8 cellular contexts compared by ENCODE assay signal in the genomic region with DNA sequence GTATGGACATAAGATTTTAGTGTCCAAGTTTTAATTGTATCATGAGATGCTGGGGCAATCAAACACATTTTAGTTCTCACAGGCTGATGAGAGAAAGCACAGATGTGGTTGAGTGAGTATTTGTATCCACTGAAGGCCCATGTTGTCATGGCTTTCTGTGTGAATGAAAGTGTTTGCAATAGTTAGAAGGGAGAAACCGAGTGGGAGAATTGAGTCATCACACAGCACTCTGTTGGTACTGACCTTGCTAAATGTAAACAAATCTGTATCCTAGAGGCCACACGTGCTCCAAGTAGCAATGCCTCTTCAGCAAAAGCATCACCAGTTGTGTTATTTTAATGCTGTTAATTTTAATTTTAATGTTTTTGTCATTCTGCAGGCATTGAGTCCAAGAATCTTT.
A peak's percentile ranks its signal among the peaks of the same experiment; 100 is the strongest.
DNase-seq lines count a peak whose midpoint lies in the region; ATAC-seq, FAIRE-seq and TF ChIP-seq lines count a peak whose summit lies in the region.

No MANE protein-coding gene starts in this region.

- no peaks in the 10 kb centered on the region for H3K79me1 ChIP-seq in IMR-90 (ENCODE audit: low read depth in 1 of 2, low read length in 2 of 2)

- no peaks in the 10 kb centered on the region for H4K20me1 ChIP-seq in IMR-90 (ENCODE audit: insufficient read depth, low read length)

- no peak overlapping the region for H2BK20ac ChIP-seq in IMR-90 (ENCODE audit: low read depth, low read length)

- no peak overlapping the region for H3K56ac ChIP-seq in IMR-90 (ENCODE audit: extremely low read depth, insufficient read depth, low read length)

- no peak for TF ChIP-seq CTCF in IMR-90 (conservative IDR thresholded peaks at IDR 0.05; ENCODE audit: low read depth, low read length)
- TF ChIP-seq CTCF in tibial artery (IDR thresholded peaks at IDR 0.05): no peak

- TF ChIP-seq RAD21 in IMR-90 (IDR thresholded peaks at IDR 0.05; ENCODE audit: low read length): no peak

- CTCF ChIA-PET in IMR-90 (lab: Yijun Ruan, JAX): no interaction called here

- no peak overlapping the region for H3K4ac ChIP-seq in IMR-90 (ENCODE audit: low read depth, low read length)

- H4K91ac ChIP-seq in IMR-90 (ENCODE audit: insufficient read depth, low read depth, low read length): no peak overlapping the region

- H3K4me1 ChIP-seq in IMR-90 (ENCODE audit: control insufficient read depth, insufficient read depth, low read length) (no peaks in the 10 kb centered on the region), tibial artery (no peaks in the 10 kb centered on the region)

- H3K36me3 ChIP-seq in IMR-90 (ENCODE audit: control insufficient read depth, insufficient read depth, low read length) (no peaks in the 10 kb centered on the region), tibial artery (no peaks in the 10 kb centered on the region)

- no peak overlapping the region for H3K9ac ChIP-seq in IMR-90 (ENCODE audit: low read depth, low read length)

- H2BK15ac ChIP-seq in IMR-90 (ENCODE audit: low read depth, low read length): no peak overlapping the region

- H2AFZ ChIP-seq in IMR-90 (replicated peaks; ENCODE audit: low read length, poor library complexity): no peak overlapping the region

- DNase-seq in GM18507 (ENCODE audit: extremely low spot score, insufficient read length, low read depth) (peak; percentile 51), IMR-90 (peak; percentile 28), mucosa of gallbladder (ENCODE audit: low spot score) (no peak), NCI-H446 (lab: John Stamatoyannopoulos, UW) (no peak), tibial artery (no peak)
- no peak for DNase-seq in stimulated activated CD4-positive, alpha-beta T cell treated with anti-CD3 and anti-CD28 coated beads, Interleukin-4, amount 100 ng/mL, for 24 hours

- H3K9me1 ChIP-seq in IMR-90 (ENCODE audit: insufficient read depth, low read length): no peaks in the 10 kb centered on the region

- H3K27me3 ChIP-seq in IMR-90 (ENCODE audit: control insufficient read depth, insufficient read depth, low read length) (no peaks in the 10 kb centered on the region), tibial artery (no peaks in the 10 kb centered on the region)

- peak; percentile 100 for ATAC-seq in GM21529 (IDR thresholded peaks at IDR 0.05; ENCODE audit: unreplicated experiment)
- ATAC-seq in IMR-90 (ENCODE audit: low read depth): no peak

- H2AK9ac ChIP-seq in IMR-90 (replicated peaks; ENCODE audit: low read depth, low read length, poor library complexity): no peak overlapping the region

- H3K4me3 ChIP-seq in IMR-90 (ENCODE audit: insufficient read depth, low read depth, low read length): no peak overlapping the region
- H3K4me3 ChIP-seq in tibial artery: no peak overlapping the region

- H2BK120ac ChIP-seq in IMR-90 (ENCODE audit: low read depth, low read length): no peak overlapping the region

- BruUV-seq in IMR-90 (replicated peaks; lab: Mats Ljungman, UMichigan): no TSS peak

- POLR2A ChIA-PET in IMR-90 (lab: Charles Lee; ENCODE audit: unreplicated experiment): no interaction called here

- no peak overlapping the region for H4K5ac ChIP-seq in IMR-90 (ENCODE audit: low read depth, low read length)

- WGBS in IMR-90 (ENCODE audit: extremely low coverage in 2 of 2, insufficient read length in 1 of 2), 2 experiments: no CpG with 5 or more reads among the region's 2 CpGs

- FAIRE-seq in GM18507 (lab: Jason Lieb, UNC) (peak; percentile 82), islet of Langerhans (lab: Jason Lieb, UNC) (peak; percentile 99)

- H2BK5ac ChIP-seq in IMR-90 (ENCODE audit: low read depth, low read length, poor library complexity, severe bottlenecking): no peak overlapping the region

- dilution Hi-C loops in IMR-90 (cut with HindIII; ENCODE audit: low sequenced_read_pairs, unreplicated experiment): no loop called here

- TF ChIP-seq POLR2A in IMR-90 (IDR thresholded peaks at IDR 0.05; ENCODE audit: low read depth, low read length): no peak

- H2AK5ac ChIP-seq in IMR-90 (ENCODE audit: low read depth, low read length): no peak overlapping the region

- no peak overlapping the region for H3K4me2 ChIP-seq in IMR-90 (ENCODE audit: low read depth, low read length)

- no peak overlapping the region for H3K23ac ChIP-seq in IMR-90 (ENCODE audit: low read depth, low read length)

- in situ Hi-C loops in IMR-90 (cut with MboI; ENCODE audit: low sequenced_read_pairs): no loop called here

- H3K14ac ChIP-seq in IMR-90 (replicated peaks; ENCODE audit: low read depth, low read length): no peak overlapping the region

- H3K27ac ChIP-seq in IMR-90 (ENCODE audit: insufficient read depth, low read length) (no peak overlapping the region), tibial artery (no peak overlapping the region)

- intact Hi-C loops in IMR-90 (cut with micrococcal nuclease) (no loop called here), tibial artery (cut with DNase I; ENCODE audit: low total_unique reads) (no loop called here)

- H3K9me3 ChIP-seq in IMR-90 (ENCODE audit: control insufficient read depth, insufficient read depth, low read length) (peaks cover 41% of the 10 kb centered on the region), tibial artery (no peaks in the 10 kb centered on the region)

- no peak overlapping the region for H4K8ac ChIP-seq in IMR-90 (ENCODE audit: low read depth in 2 of 2, low read length in 2 of 2)

- H3K18ac ChIP-seq in IMR-90 (ENCODE audit: low read depth, low read length): no peak overlapping the region

TF ChIP-seq in IMR-90, 13 proteins besides CTCF, POLR2A, EP300 and RAD21:
- TF ChIP-seq MAFK (IDR thresholded peaks at IDR 0.05; ENCODE audit: low read depth, low read length): no peak
- TF ChIP-seq, protein P1, sequence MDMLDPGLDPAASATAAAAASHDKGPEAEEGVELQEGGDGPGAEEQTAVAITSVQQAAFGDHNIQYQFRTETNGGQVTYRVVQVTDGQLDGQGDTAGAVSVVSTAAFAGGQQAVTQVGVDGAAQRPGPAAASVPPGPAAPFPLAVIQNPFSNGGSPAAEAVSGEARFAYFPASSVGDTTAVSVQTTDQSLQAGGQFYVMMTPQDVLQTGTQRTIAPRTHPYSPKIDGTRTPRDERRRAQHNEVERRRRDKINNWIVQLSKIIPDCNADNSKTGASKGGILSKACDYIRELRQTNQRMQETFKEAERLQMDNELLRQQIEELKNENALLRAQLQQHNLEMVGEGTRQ (IDR thresholded peaks at IDR 0.05; ENCODE audit: low read depth, low read length): peak; percentile 20; the same call in 1 of the 2 replicates

Comparison
In these comparisons a context has a peak if more than half of its experiments do, and no peak if none do; other contexts are left out.
1. DNase-seq: peak in GM18507 (single experiment) and IMR-90 (single experiment); none in mucosa of gallbladder (single experiment), NCI-H446 (0 of 2), tibial artery (0 of 2) and stimulated activated CD4-positive, alpha-beta T cell treated with anti-CD3 and anti-CD28 coated beads, Interleukin-4, amount 100 ng/mL, for 24 hours (single experiment).